ENCODE assay signal across 8 cellular contexts in the genomic region with DNA sequence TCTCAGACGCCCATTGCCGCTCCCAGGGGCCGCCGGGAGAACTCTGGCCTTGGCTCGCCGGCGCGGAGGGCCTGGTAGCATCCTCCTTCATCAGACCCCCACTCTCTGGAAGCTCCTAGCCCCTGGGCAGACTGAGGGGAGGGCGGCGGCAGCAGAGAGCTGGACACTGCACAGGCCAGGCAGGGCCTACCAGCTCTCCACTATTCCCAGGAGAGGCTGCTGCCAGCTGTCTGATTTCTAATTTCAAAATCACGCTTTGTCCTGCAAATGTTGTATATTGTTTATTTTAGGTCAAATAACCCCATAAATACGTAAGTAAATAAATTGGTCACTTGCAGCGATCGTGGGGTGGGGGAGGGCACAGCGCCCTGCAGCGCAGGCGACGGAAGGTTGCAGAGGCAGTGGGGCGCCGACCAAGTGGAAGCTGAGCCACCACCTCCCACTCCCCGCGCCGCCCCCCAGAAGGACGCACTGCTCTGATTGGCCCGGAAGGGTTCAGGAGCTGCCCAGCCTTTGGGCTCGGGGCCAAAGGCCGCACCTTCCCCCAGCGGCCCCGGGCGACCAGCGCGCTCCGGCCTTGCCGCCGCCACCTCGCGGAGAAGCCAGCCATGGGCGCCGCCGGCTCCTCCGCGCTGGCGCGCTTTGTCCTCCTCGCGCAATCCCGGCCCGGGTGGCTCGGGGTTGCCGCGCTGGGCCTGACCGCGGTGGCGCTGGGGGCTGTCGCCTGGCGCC.
DNase-seq lines count a peak whose midpoint lies in the region; ATAC-seq and TF ChIP-seq lines count a peak whose summit lies in the region.

Gene MTARC1, plus strand, starts transcription at position 577 of the 732 bp plus-strand sequence. Its CDS starts 32 bp downstream, at position 609.

- H3K27ac ChIP-seq in 22Rv1: peak within 1 kb of the TSS; percentile 96

- peak; percentile 89 for ATAC-seq in GM18498 (IDR thresholded peaks at IDR 0.05; ENCODE audit: unreplicated experiment)
- ATAC-seq in HG03039 (IDR thresholded peaks at IDR 0.05; ENCODE audit: unreplicated experiment): peak; percentile 52

- peak; percentile 73 for DNase-seq in NCI-H2227 treated with DMSO at 0.1 percent for 48 hours (lab: John Stamatoyannopoulos, UW)
- DNase-seq in astrocyte of the spinal cord (ENCODE audit: low read depth, low spot score): peak; percentile 38
- DNase-seq in retina: peak; percentile 94
- DNase-seq in activated CD4-positive, CD25-positive, alpha-beta regulatory T cell (lab: John Stamatoyannopoulos, UW): no peak

- in situ Hi-C loops in astrocyte of the spinal cord (cut with HindIII; ENCODE audit: low sequenced_read_pairs): no loop called here

- H3K4me3 ChIP-seq in astrocyte of the spinal cord (ENCODE audit: low read depth, low read length) (peak within 1 kb of the TSS; percentile 38), iPS-11a (ENCODE audit: low read depth, low read length) (peak within 1 kb of the TSS; percentile 60)

- peak; percentile 67 for TF ChIP-seq CTCF in 22Rv1 (IDR thresholded peaks at IDR 0.05)
- no peak for TF ChIP-seq CTCF in astrocyte of the spinal cord (IDR thresholded peaks at IDR 0.05; ENCODE audit: low read depth, low read length)

Comparison
In these comparisons a context has a peak if more than half of its experiments do, and no peak if none do; other contexts are left out.
1. DNase-seq: peak in NCI-H2227 treated with DMSO at 0.1 percent for 48 hours (single experiment), astrocyte of the spinal cord (single experiment) and retina (single experiment); none in activated CD4-positive, CD25-positive, alpha-beta regulatory T cell (0 of 4).